Comparison of ENCODE assay signal across 20 cellular contexts in genomic region chr18:24254071-24254470, GRCh38.
A peak's percentile ranks its signal among the peaks of the same experiment; 100 is the strongest.
DNase-seq lines count a peak whose midpoint lies in the region; ATAC-seq and TF ChIP-seq lines count a peak whose summit lies in the region.
"Had no signal": no experiment of that assay in that cellular context is flagged by ENCODE, and none has a peak within 500 bp of the region (broad histone marks: within the 10 kb centered on the region; RNA-seq: fewer than 3 reads in every experiment).

No MANE protein-coding gene starts in this region.

- H3K27ac Mint-ChIP-seq in MCF 10A (ENCODE audit: low read depth, unreplicated experiment) (peak overlapping the region; percentile 9), WTC11 (peak overlapping the region; percentile 70; the same call in 1 of the 2 replicates)
- H3K27ac Mint-ChIP-seq: B cell; CD4-positive, alpha-beta T cell; CD8-positive, alpha-beta T cell had no signal

- H3K4me3 Mint-ChIP-seq in MCF 10A (ENCODE audit: unreplicated experiment) (no peak overlapping the region), WTC11 (no peak overlapping the region)
- H3K4me3 Mint-ChIP-seq: B cell; CD4-positive, alpha-beta T cell; CD8-positive, alpha-beta T cell had no signal

- ATAC-seq in WTC11 (no peak), HG03342 (IDR thresholded peaks at IDR 0.05; ENCODE audit: unreplicated experiment) (no peak), GM19328 (IDR thresholded peaks at IDR 0.05; ENCODE audit: unreplicated experiment) (no peak)
- ATAC-seq: A549; CD8-positive, alpha-beta T cell; GM12878 had no signal

- H3K27me3 Mint-ChIP-seq in MCF 10A (ENCODE audit: insufficient read depth, unreplicated experiment): no peaks in the 10 kb centered on the region
- H3K27me3 Mint-ChIP-seq in WTC11 (ENCODE audit: low read depth): no peaks in the 10 kb centered on the region
- H3K27me3 Mint-ChIP-seq: CD4-positive, alpha-beta T cell had no signal

- no peaks in the 10 kb centered on the region for H3K36me3 Mint-ChIP-seq in MCF 10A (ENCODE audit: insufficient read depth, unreplicated experiment)
- H3K36me3 Mint-ChIP-seq in WTC11: peaks cover 18% of the 10 kb centered on the region
- H3K36me3 Mint-ChIP-seq: CD8-positive, alpha-beta T cell had no signal

- H3K4me1 Mint-ChIP-seq in MCF 10A (ENCODE audit: insufficient read depth, unreplicated experiment): no peaks in the 10 kb centered on the region
- peaks cover 43% of the 10 kb centered on the region for H3K4me1 Mint-ChIP-seq in WTC11
- H3K4me1 Mint-ChIP-seq: B cell had no signal

- H3K9ac ChIP-seq in HUES48 (ENCODE audit: low read depth, low read length) (no peak overlapping the region), colonic mucosa (ENCODE audit: low read depth in 2 of 2, low read length in 2 of 2) (no peak overlapping the region)
- H3K9ac ChIP-seq: BLaER1 treated with 17β-estradiol and CSF1 and Interleukin-3, amounts not matched to agents 10 nM and 100 nM had no signal

- no peak for TF ChIP-seq POLR2A in breast epithelium (IDR thresholded peaks at IDR 0.05)

- H3K9me3 ChIP-seq in breast epithelium (no peaks in the 10 kb centered on the region), HUES48 (ENCODE audit: control insufficient read depth, insufficient read depth, low read length) (no peaks in the 10 kb centered on the region), colonic mucosa (no peaks in the 10 kb centered on the region)
- H3K9me3 ChIP-seq: A549, Caco-2 had no signal

- POLR2A ChIA-PET in MCF 10A (lab: Yijun Ruan, JAX): interaction anchor here (1.1 kb wide), 1 partner anchor 16 kb away, joined by 4 read pairs; no protein-coding TSS in a partner anchor
- POLR2A ChIA-PET in WTC11 (lab: Charles Lee): no interaction called here

- H3K27me3 ChIP-seq in breast epithelium (no peaks in the 10 kb centered on the region), HUES48 (ENCODE audit: control insufficient read depth, insufficient read depth, low read length) (no peaks in the 10 kb centered on the region), colonic mucosa (no peaks in the 10 kb centered on the region)
- H3K27me3 ChIP-seq: BLaER1 treated with 17β-estradiol and CSF1 and Interleukin-3, amounts not matched to agents 10 nM and 100 nM had no signal

- H3K27ac ChIP-seq in breast epithelium: no peak overlapping the region
- peak overlapping the region; percentile 9 for H3K27ac ChIP-seq in HUES48 (ENCODE audit: low read depth, low read length)
- H3K27ac ChIP-seq in colonic mucosa: no peak overlapping the region
- H3K27ac ChIP-seq: 22Rv1; A549; BLaER1 treated with 17β-estradiol and CSF1 and Interleukin-3, amounts not matched to agents 10 nM and 100 nM; C4-2B had no signal

- H3K9me3 Mint-ChIP-seq in MCF 10A (ENCODE audit: unreplicated experiment) (no peaks in the 10 kb centered on the region), WTC11 (peaks cover 16% of the 10 kb centered on the region)
- H3K9me3 Mint-ChIP-seq: CD4-positive, alpha-beta T cell; CD8-positive, alpha-beta T cell had no signal

- CTCF ChIA-PET in MCF 10A (lab: Yijun Ruan, JAX): interaction anchor here (0.6 to 0.7 kb wide), 2 partner anchors 11 to 1252 kb away, joined by 3 to 5 read pairs; no protein-coding TSS in a partner anchor
- CTCF ChIA-PET in WTC11 (lab: Charles Lee): interaction anchor here (1.4 kb wide), 1 partner anchor 78 kb away, joined by 4 read pairs; no protein-coding TSS in a partner anchor

- no peak for DNase-seq in MCF 10A (ENCODE audit: unreplicated experiment)
- DNase-seq in breast epithelium (ENCODE audit: low spot score in 2 of 2): no peak
- DNase-seq in WTC11 (ENCODE audit: low spot score): no peak
- DNase-seq in colonic mucosa: no peak
- DNase-seq: AML-193; Caco-2; Calu3; CD4-positive, alpha-beta T cell; CD8-positive, alpha-beta T cell; DMS79 treated with DMSO at 0.1 percent for 48 hours; GF-D8 had no signal

- TF ChIP-seq CTCF in MCF 10A (IDR thresholded peaks at IDR 0.05; ENCODE audit: unreplicated experiment) (no peak), breast epithelium (IDR thresholded peaks at IDR 0.05) (no peak), WTC11 (IDR thresholded peaks at IDR 0.05) (no peak), colonic mucosa (IDR thresholded peaks at IDR 0.05) (no peak)

- no peaks in the 10 kb centered on the region for H3K36me3 ChIP-seq in breast epithelium
- H3K36me3 ChIP-seq in HUES48 (ENCODE audit: control insufficient read depth, insufficient read depth, low read length): no peaks in the 10 kb centered on the region
- H3K36me3 ChIP-seq in colonic mucosa: no peaks in the 10 kb centered on the region

- no peaks in the 10 kb centered on the region for H3K4me1 ChIP-seq in breast epithelium
- H3K4me1 ChIP-seq in HUES48 (ENCODE audit: control insufficient read depth, insufficient read depth, low read length): peaks cover 36% of the 10 kb centered on the region
- H3K4me1 ChIP-seq in colonic mucosa: no peaks in the 10 kb centered on the region
- H3K4me1 ChIP-seq: A549; BLaER1 treated with 17β-estradiol and CSF1 and Interleukin-3, amounts not matched to agents 10 nM and 100 nM; Caco-2 had no signal

- intact Hi-C loops in MCF 10A (cut with micrococcal nuclease): no loop called here
- intact Hi-C loops in breast epithelium (cut with DNase I; ENCODE audit: low total_unique reads): no loop called here
- intact Hi-C loops in colonic mucosa (cut with DNase I): no loop called here

- H3K4me3 ChIP-seq in breast epithelium (no peak overlapping the region), HUES48 (ENCODE audit: low read depth, low read length) (no peak overlapping the region; the same call in 1 of the 2 replicates), colonic mucosa (no peak overlapping the region)
- H3K4me3 ChIP-seq: A549; BLaER1 treated with 17β-estradiol and CSF1 and Interleukin-3, amounts not matched to agents 10 nM and 100 nM; GM12878 had no signal

- BruUV-seq in MCF 10A (replicated peaks; lab: Mats Ljungman, UMichigan): no TSS peak

TF ChIP-seq in WTC11, 78 proteins besides CTCF, POLR2A, EP300 and RAD21:
- TF ChIP-seq, protein P1, sequence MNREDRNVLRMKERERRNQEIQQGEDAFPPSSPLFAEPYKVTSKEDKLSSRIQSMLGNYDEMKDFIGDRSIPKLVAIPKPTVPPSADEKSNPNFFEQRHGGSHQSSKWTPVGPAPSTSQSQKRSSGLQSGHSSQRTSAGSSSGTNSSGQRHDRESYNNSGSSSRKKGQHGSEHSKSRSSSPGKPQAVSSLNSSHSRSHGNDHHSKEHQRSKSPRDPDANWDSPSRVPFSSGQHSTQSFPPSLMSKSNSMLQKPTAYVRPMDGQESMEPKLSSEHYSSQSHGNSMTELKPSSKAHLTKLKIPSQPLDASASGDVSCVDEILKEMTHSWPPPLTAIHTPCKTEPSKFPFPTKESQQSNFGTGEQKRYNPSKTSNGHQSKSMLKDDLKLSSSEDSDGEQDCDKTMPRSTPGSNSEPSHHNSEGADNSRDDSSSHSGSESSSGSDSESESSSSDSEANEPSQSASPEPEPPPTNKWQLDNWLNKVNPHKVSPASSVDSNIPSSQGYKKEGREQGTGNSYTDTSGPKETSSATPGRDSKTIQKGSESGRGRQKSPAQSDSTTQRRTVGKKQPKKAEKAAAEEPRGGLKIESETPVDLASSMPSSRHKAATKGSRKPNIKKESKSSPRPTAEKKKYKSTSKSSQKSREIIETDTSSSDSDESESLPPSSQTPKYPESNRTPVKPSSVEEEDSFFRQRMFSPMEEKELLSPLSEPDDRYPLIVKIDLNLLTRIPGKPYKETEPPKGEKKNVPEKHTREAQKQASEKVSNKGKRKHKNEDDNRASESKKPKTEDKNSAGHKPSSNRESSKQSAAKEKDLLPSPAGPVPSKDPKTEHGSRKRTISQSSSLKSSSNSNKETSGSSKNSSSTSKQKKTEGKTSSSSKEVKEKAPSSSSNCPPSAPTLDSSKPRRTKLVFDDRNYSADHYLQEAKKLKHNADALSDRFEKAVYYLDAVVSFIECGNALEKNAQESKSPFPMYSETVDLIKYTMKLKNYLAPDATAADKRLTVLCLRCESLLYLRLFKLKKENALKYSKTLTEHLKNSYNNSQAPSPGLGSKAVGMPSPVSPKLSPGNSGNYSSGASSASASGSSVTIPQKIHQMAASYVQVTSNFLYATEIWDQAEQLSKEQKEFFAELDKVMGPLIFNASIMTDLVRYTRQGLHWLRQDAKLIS (CRISPR knock-in tag; IDR thresholded peaks at IDR 0.05; ENCODE audit: borderline replicate concordance): no peak
- no peak for TF ChIP-seq SMAD3 (CRISPR knock-in tag; IDR thresholded peaks at IDR 0.05; ENCODE audit: borderline replicate concordance)
- TF ChIP-seq, protein P2, sequence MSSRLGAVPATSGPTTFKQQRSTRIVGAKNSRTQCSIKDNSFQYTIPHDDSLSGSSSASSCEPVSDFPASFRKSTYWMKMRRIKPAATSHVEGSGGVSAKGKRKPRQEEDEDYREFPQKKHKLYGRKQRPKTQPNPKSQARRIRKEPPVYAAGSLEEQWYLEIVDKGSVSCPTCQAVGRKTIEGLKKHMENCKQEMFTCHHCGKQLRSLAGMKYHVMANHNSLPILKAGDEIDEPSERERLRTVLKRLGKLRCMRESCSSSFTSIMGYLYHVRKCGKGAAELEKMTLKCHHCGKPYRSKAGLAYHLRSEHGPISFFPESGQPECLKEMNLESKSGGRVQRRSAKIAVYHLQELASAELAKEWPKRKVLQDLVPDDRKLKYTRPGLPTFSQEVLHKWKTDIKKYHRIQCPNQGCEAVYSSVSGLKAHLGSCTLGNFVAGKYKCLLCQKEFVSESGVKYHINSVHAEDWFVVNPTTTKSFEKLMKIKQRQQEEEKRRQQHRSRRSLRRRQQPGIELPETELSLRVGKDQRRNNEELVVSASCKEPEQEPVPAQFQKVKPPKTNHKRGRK (CRISPR knock-in tag; IDR thresholded peaks at IDR 0.05; ENCODE audit: borderline replicate concordance): no peak
TF ChIP-seq in WTC11: peak in this region for 0.
